ENCODE assay signal across 8 cellular contexts in the genomic region with DNA sequence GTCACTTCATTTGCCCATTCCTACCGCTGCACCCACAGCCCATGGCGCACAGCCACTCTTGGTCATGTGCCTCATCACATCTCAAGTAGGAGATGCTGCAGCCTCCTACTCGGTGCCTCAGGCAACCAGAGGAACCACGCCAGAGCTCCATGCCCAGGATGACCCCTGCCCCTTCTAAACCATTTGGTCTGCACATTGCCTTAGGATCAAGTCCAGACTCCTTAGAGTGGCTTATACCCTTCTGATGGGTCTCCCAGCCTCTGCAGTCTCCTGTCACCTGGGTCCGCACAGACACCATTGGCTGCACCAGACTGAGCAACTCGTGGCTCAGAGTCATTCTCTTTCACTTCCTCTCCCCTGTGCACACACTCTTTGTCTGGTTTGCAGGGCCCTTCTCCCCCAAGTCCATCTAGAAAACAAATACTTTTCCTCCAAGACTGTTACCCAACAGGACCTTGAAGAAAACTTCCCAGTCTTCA. TPM values are rescaled to one million over a fixed set of nuclear protein-coding genes. Genes with fewer than 3 reads are reported as not detected.
A peak's percentile ranks its signal among the peaks of the same experiment; 100 is the strongest.
DNase-seq lines count a peak whose midpoint lies in the region; ATAC-seq and TF ChIP-seq lines count a peak whose summit lies in the region.

No MANE protein-coding gene starts in this region.

- WGBS in mesendoderm (ENCODE audit: extremely low coverage, insufficient coverage, low lambda C conversion rate): no CpG with 5 or more reads among the region's 6 CpGs

- peak; percentile 61 for ATAC-seq in GM19043 (IDR thresholded peaks at IDR 0.05; ENCODE audit: low read depth, unreplicated experiment)
- ATAC-seq in HG03139 (IDR thresholded peaks at IDR 0.05; ENCODE audit: unreplicated experiment): peak; percentile 45
- no peak for ATAC-seq in thoracic aorta (ENCODE audit: insufficient number of reproducible peaks, low FRiP score, low read depth)

- no peak overlapping the region for H2BK15ac ChIP-seq in mesendoderm (replicated peaks; ENCODE audit: low read depth)

- no TSS peak for BruUV-seq in Calu3 (replicated peaks; lab: Mats Ljungman, UMichigan)

- no peaks in the 10 kb centered on the region for H3K9me3 ChIP-seq in thoracic aorta

- intact Hi-C loops in CD14-positive monocyte (cut with micrococcal nuclease): loop anchor here (2.0 to 10.0 kb wide), 4 partner anchors 33 to 229 kb away; a partner anchor contains a TSS
- intact Hi-C loops in activated T-helper 1 cell treated with anti-CD3 and anti-CD28 coated beads, Interleukin-12 subunit alpha, Interleukin-12 subunit beta, Interleukin-2, Interleukin-4 antibody, amounts not matched to agents 30 ng/mL and 10 ng/mL and 1 ng/mL, durations not matched to agents 14 hours and 24 hours and 36 hours (cut with micrococcal nuclease): loop anchor here (2.0 to 5.0 kb wide), 2 partner anchors 233 to 283 kb away; a partner anchor contains a TSS
- intact Hi-C loops in Calu3 (cut with micrococcal nuclease; ENCODE audit: unreplicated experiment): no loop called here

- H2BK120ac ChIP-seq in mesendoderm (ENCODE audit: low read depth, low read length): no peak overlapping the region

- H2BK5ac ChIP-seq in mesendoderm (ENCODE audit: low read length): no peak overlapping the region

- H3K4me1 Mint-ChIP-seq in CD14-positive monocyte (peaks cover 53% of the 10 kb centered on the region), Calu3 (ENCODE audit: low read depth, unreplicated experiment) (peaks cover 8% of the 10 kb centered on the region)
- peaks cover 58% of the 10 kb centered on the region for H3K4me1 Mint-ChIP-seq in activated T-helper 1 cell treated with anti-CD3 and anti-CD28 coated beads, Interleukin-12 subunit alpha, Interleukin-12 subunit beta, Interleukin-2, Interleukin-4 antibody, amounts not matched to agents 30 ng/mL and 10 ng/mL and 1 ng/mL, durations not matched to agents 14 hours and 24 hours and 36 hours (ENCODE audit: low read depth)

- H4K5ac ChIP-seq in mesendoderm (ENCODE audit: low read length): no peak overlapping the region

- no peak overlapping the region for H3K4me3 ChIP-seq in thoracic aorta
- no peak overlapping the region for H3K4me3 ChIP-seq in mesendoderm (ENCODE audit: low read length)

- H3K4ac ChIP-seq in mesendoderm (ENCODE audit: low read depth, low read length): no peak overlapping the region

- H3K27ac ChIP-seq in thoracic aorta: peak overlapping the region; percentile 20 to 61
- H3K27ac ChIP-seq in mesendoderm (ENCODE audit: low read depth, low read length): no peak overlapping the region

- no peak overlapping the region for H4K8ac ChIP-seq in mesendoderm (ENCODE audit: low read depth, low read length)

- no peak overlapping the region for H3K23ac ChIP-seq in mesendoderm (ENCODE audit: low read length)

- TF ChIP-seq CTCF in CD14-positive monocyte (IDR thresholded peaks at IDR 0.05) (no peak), thoracic aorta (IDR thresholded peaks at IDR 0.05) (no peak), Calu3 (IDR thresholded peaks at IDR 0.05; ENCODE audit: unreplicated experiment) (no peak)

- no peak overlapping the region for H3K4me2 ChIP-seq in mesendoderm (ENCODE audit: low read length)

- H3K27ac Mint-ChIP-seq in CD14-positive monocyte: peak overlapping the region; percentile 89 to 98 (median 94)
- peak overlapping the region; percentile 7 for H3K27ac Mint-ChIP-seq in activated T-helper 1 cell treated with anti-CD3 and anti-CD28 coated beads, Interleukin-12 subunit alpha, Interleukin-12 subunit beta, Interleukin-2, Interleukin-4 antibody, amounts not matched to agents 30 ng/mL and 10 ng/mL and 1 ng/mL, durations not matched to agents 14 hours and 24 hours and 36 hours
- no peak overlapping the region for H3K27ac Mint-ChIP-seq in Calu3 (ENCODE audit: unreplicated experiment)

- DNase-seq in CD14-positive monocyte (ENCODE audit: low spot score): peak; percentile 87
- no peak for DNase-seq in activated T-helper 1 cell treated with anti-CD3 and anti-CD28 coated beads, Interleukin-12 subunit alpha, Interleukin-12 subunit beta, Interleukin-2, Interleukin-4 antibody, amounts not matched to agents 30 ng/mL and 10 ng/mL and 1 ng/mL, durations not matched to agents 14 hours and 24 hours and 36 hours (ENCODE audit: low spot score)
- no peak for DNase-seq in thoracic aorta (ENCODE audit: low spot score)
- DNase-seq in NCI-H82 (lab: John Stamatoyannopoulos, UW): no peak
- DNase-seq in Calu3: no peak
- DNase-seq in mesendoderm: no peak

- H3K79me1 ChIP-seq in mesendoderm (ENCODE audit: low read length): no peaks in the 10 kb centered on the region

- H3K27me3 Mint-ChIP-seq in CD14-positive monocyte (ENCODE audit: low read depth in 3 of 3) (no peaks in the 10 kb centered on the region), Calu3 (ENCODE audit: unreplicated experiment) (peaks cover 5% of the 10 kb centered on the region)
- no peaks in the 10 kb centered on the region for H3K27me3 Mint-ChIP-seq in activated T-helper 1 cell treated with anti-CD3 and anti-CD28 coated beads, Interleukin-12 subunit alpha, Interleukin-12 subunit beta, Interleukin-2, Interleukin-4 antibody, amounts not matched to agents 30 ng/mL and 10 ng/mL and 1 ng/mL, durations not matched to agents 14 hours and 24 hours and 36 hours (ENCODE audit: insufficient read depth)

- H3K9me3 Mint-ChIP-seq in CD14-positive monocyte: no peaks in the 10 kb centered on the region
- H3K9me3 Mint-ChIP-seq in activated T-helper 1 cell treated with anti-CD3 and anti-CD28 coated beads, Interleukin-12 subunit alpha, Interleukin-12 subunit beta, Interleukin-2, Interleukin-4 antibody, amounts not matched to agents 30 ng/mL and 10 ng/mL and 1 ng/mL, durations not matched to agents 14 hours and 24 hours and 36 hours: no peaks in the 10 kb centered on the region
- H3K9me3 Mint-ChIP-seq in Calu3 (ENCODE audit: low read depth, unreplicated experiment): no peaks in the 10 kb centered on the region

- H3K56ac ChIP-seq in mesendoderm (ENCODE audit: low read length): no peak overlapping the region

- H3K9ac ChIP-seq in mesendoderm (ENCODE audit: low read length): no peak overlapping the region

- no peak overlapping the region for H2AK5ac ChIP-seq in mesendoderm (ENCODE audit: low read length)

- H3K36me3 Mint-ChIP-seq in CD14-positive monocyte: peaks cover 0 to 4% of the 10 kb centered on the region in 2 donors
- no peaks in the 10 kb centered on the region for H3K36me3 Mint-ChIP-seq in activated T-helper 1 cell treated with anti-CD3 and anti-CD28 coated beads, Interleukin-12 subunit alpha, Interleukin-12 subunit beta, Interleukin-2, Interleukin-4 antibody, amounts not matched to agents 30 ng/mL and 10 ng/mL and 1 ng/mL, durations not matched to agents 14 hours and 24 hours and 36 hours (ENCODE audit: low read depth)
- peaks cover 5% of the 10 kb centered on the region for H3K36me3 Mint-ChIP-seq in Calu3 (ENCODE audit: insufficient read depth, unreplicated experiment)

- H3K79me2 ChIP-seq in mesendoderm (ENCODE audit: control insufficient read depth, insufficient read depth, low read length): no peaks in the 10 kb centered on the region

- CTCF ChIA-PET in Calu3 (lab: Charles Lee): no interaction called here

- no peaks in the 10 kb centered on the region for H3K36me3 ChIP-seq in thoracic aorta
- H3K36me3 ChIP-seq in mesendoderm (ENCODE audit: control insufficient read depth, insufficient read depth, low read length): no peaks in the 10 kb centered on the region

- H3K4me1 ChIP-seq in thoracic aorta (ENCODE audit: control insufficient read depth in 1 of 2, low read depth in 2 of 2) (peaks cover 22 to 34% of the 10 kb centered on the region in 2 donors), mesendoderm (ENCODE audit: control insufficient read depth, low read depth, low read length) (peaks cover 2% of the 10 kb centered on the region)

- H3K27me3 ChIP-seq in thoracic aorta (replicated peaks; ENCODE audit: insufficient read depth) (no peaks in the 10 kb centered on the region), mesendoderm (ENCODE audit: insufficient read depth, low read length, poor library complexity) (no peaks in the 10 kb centered on the region)

- H3K4me3 Mint-ChIP-seq in CD14-positive monocyte: peak overlapping the region in 1 of 2 donors; percentile 40
- H3K4me3 Mint-ChIP-seq in activated T-helper 1 cell treated with anti-CD3 and anti-CD28 coated beads, Interleukin-12 subunit alpha, Interleukin-12 subunit beta, Interleukin-2, Interleukin-4 antibody, amounts not matched to agents 30 ng/mL and 10 ng/mL and 1 ng/mL, durations not matched to agents 14 hours and 24 hours and 36 hours: peak overlapping the region; percentile 23
- H3K4me3 Mint-ChIP-seq in Calu3 (ENCODE audit: low read depth, unreplicated experiment): no peak overlapping the region

- H3K18ac ChIP-seq in mesendoderm (ENCODE audit: low read length): no peak overlapping the region

RNA-seq across cellular contexts. Expression of a gene that starts 2.2 kb away (rescaled TPM):
- 1 to 10 TPM; 1.1 to 2.7 TPM for polyA plus RNA-seq in CD14-positive monocyte
- 0.10 and 0.20 TPM in 2 replicates for total RNA-seq in activated T-helper 1 cell treated with anti-CD3 and anti-CD28 coated beads, Interleukin-12 subunit alpha, Interleukin-12 subunit beta, Interleukin-2, Interleukin-4 antibody, amounts not matched to agents 30 ng/mL and 10 ng/mL and 1 ng/mL, durations not matched to agents 14 hours and 24 hours and 36 hours
- total RNA-seq in thoracic aorta (10 to 100 TPM in 1 of 2 donors, 1 to 10 TPM in 1; 6.2 to 29.5 TPM), Calu3 (2022) (not detected in 2 replicates)
- not detected for polyA plus RNA-seq in mesendoderm (2013, experiment 1 of 2)
- polyA plus RNA-seq in mesendoderm (2013, experiment 2 of 2): not detected

RNA-seq across cellular contexts. Expression of a gene that starts 2.2 kb away (rescaled TPM):
- 1 to 10 TPM; 2.1 to 3.1 TPM for polyA plus RNA-seq in CD14-positive monocyte
- not detected in 2 replicates for total RNA-seq in activated T-helper 1 cell treated with anti-CD3 and anti-CD28 coated beads, Interleukin-12 subunit alpha, Interleukin-12 subunit beta, Interleukin-2, Interleukin-4 antibody, amounts not matched to agents 30 ng/mL and 10 ng/mL and 1 ng/mL, durations not matched to agents 14 hours and 24 hours and 36 hours
- total RNA-seq in thoracic aorta (10 to 100 TPM in 1 of 2 donors, 1 to 10 TPM in 1; 4.7 to 20.0 TPM), Calu3 (2022) (not detected in 2 replicates)
- 0.06 TPM for polyA plus RNA-seq in mesendoderm (2013, experiment 1 of 2)
- polyA plus RNA-seq in mesendoderm (2013, experiment 2 of 2): not detected

RNA-seq across cellular contexts. Expression of a gene that starts 31.9 kb away (rescaled TPM):
- 100 to 1,000 TPM; 630 to 744 TPM for polyA plus RNA-seq in CD14-positive monocyte
- 0.70 and 1.3 TPM in 2 replicates for total RNA-seq in activated T-helper 1 cell treated with anti-CD3 and anti-CD28 coated beads, Interleukin-12 subunit alpha, Interleukin-12 subunit beta, Interleukin-2, Interleukin-4 antibody, amounts not matched to agents 30 ng/mL and 10 ng/mL and 1 ng/mL, durations not matched to agents 14 hours and 24 hours and 36 hours
- total RNA-seq in thoracic aorta: 10 to 100 TPM; 27.5 to 31.4 TPM
- total RNA-seq in Calu3 (2022): 0.56 and 0.85 TPM in 2 replicates
- polyA plus RNA-seq in mesendoderm (2013, experiment 1 of 2): 0.34 TPM
- 0.20 TPM for polyA plus RNA-seq in mesendoderm (2013, experiment 2 of 2)

RNA-seq across cellular contexts. Expression of a gene that starts 56.4 kb away (rescaled TPM):
- 100 to 1,000 TPM; 557 to 597 TPM for polyA plus RNA-seq in CD14-positive monocyte
- total RNA-seq in activated T-helper 1 cell treated with anti-CD3 and anti-CD28 coated beads, Interleukin-12 subunit alpha, Interleukin-12 subunit beta, Interleukin-2, Interleukin-4 antibody, amounts not matched to agents 30 ng/mL and 10 ng/mL and 1 ng/mL, durations not matched to agents 14 hours and 24 hours and 36 hours: 280 and 282 TPM in 2 replicates
- total RNA-seq in thoracic aorta (10 to 100 TPM; 92.1 to 99.9 TPM), Calu3 (2022) (149 and 157 TPM in 2 replicates)
- polyA plus RNA-seq in mesendoderm (2013, experiment 1 of 2): 325 TPM
- polyA plus RNA-seq in mesendoderm (2013, experiment 2 of 2): 325 TPM

RNA-seq across cellular contexts. Expression of a gene that starts 56.6 kb away (rescaled TPM):
- 10 to 100 TPM; 26.4 to 28.1 TPM for polyA plus RNA-seq in CD14-positive monocyte
- total RNA-seq in activated T-helper 1 cell treated with anti-CD3 and anti-CD28 coated beads, Interleukin-12 subunit alpha, Interleukin-12 subunit beta, Interleukin-2, Interleukin-4 antibody, amounts not matched to agents 30 ng/mL and 10 ng/mL and 1 ng/mL, durations not matched to agents 14 hours and 24 hours and 36 hours: 61.3 and 62.5 TPM in 2 replicates
- 10 to 100 TPM; 24.9 to 40.6 TPM for total RNA-seq in thoracic aorta
- 27.7 and 28.4 TPM in 2 replicates for total RNA-seq in Calu3 (2022)
- 64.9 TPM for polyA plus RNA-seq in mesendoderm (2013, experiment 1 of 2)
- polyA plus RNA-seq in mesendoderm (2013, experiment 2 of 2): 63.7 TPM

Comparison
In these comparisons a context has a peak if more than half of its experiments do, and no peak if none do; other contexts are left out.
1. RNA of a gene that starts 31.9 kb away (total RNA-seq): 27.5 to 31.4 TPM in thoracic aorta; 0.56 to 0.85 TPM in Calu3 and 0.70 to 1.3 TPM in activated T-helper 1 cell treated with anti-CD3 and anti-CD28 coated beads, Interleukin-12 subunit alpha, Interleukin-12 subunit beta, Interleukin-2, Interleukin-4 antibody, amounts not matched to agents 30 ng/mL and 10 ng/mL and 1 ng/mL, durations not matched to agents 14 hours and 24 hours and 36 hours; every median in the first group is over 10 times any median in the second.